1 cellular context compared by ENCODE assay signal in the genomic region with DNA sequence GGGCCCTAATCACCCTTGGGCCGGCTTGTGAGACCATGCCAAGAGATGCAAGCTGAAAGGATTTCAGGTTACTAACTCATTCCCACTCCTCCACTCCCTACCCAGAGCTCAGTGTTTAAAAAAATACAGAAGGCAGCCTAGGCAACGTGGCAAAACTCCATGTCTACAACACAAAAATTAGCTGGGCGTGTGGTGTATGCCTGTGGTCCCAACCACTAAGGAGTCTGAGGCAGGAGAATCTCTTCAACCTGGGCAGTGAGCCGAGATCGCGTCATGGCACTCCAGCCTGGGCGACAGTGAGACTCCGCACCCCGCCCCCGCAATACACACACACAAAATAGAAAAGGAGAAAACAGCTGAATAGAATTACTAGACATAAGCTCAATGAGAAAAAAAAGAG.
TF ChIP-seq lines count a peak whose summit lies in the region.

No MANE protein-coding gene starts in this region.

TF ChIP-seq in SK-N-SH treated with all-trans-retinoic acid at 6 μM for 48 hours, 23 proteins besides CTCF, POLR2A, EP300 and RAD21 (continued from another document):
- TF ChIP-seq, protein P1, sequence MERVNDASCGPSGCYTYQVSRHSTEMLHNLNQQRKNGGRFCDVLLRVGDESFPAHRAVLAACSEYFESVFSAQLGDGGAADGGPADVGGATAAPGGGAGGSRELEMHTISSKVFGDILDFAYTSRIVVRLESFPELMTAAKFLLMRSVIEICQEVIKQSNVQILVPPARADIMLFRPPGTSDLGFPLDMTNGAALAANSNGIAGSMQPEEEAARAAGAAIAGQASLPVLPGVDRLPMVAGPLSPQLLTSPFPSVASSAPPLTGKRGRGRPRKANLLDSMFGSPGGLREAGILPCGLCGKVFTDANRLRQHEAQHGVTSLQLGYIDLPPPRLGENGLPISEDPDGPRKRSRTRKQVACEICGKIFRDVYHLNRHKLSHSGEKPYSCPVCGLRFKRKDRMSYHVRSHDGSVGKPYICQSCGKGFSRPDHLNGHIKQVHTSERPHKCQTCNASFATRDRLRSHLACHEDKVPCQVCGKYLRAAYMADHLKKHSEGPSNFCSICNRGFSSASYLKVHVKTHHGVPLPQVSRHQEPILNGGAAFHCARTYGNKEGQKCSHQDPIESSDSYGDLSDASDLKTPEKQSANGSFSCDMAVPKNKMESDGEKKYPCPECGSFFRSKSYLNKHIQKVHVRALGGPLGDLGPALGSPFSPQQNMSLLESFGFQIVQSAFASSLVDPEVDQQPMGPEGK (CRISPR knock-in tag; IDR thresholded peaks at IDR 0.05; ENCODE audit: borderline replicate concordance): no peak
- TF ChIP-seq ZC3H10 (CRISPR knock-in tag; IDR thresholded peaks at IDR 0.05): no peak
- TF ChIP-seq, protein P2, sequence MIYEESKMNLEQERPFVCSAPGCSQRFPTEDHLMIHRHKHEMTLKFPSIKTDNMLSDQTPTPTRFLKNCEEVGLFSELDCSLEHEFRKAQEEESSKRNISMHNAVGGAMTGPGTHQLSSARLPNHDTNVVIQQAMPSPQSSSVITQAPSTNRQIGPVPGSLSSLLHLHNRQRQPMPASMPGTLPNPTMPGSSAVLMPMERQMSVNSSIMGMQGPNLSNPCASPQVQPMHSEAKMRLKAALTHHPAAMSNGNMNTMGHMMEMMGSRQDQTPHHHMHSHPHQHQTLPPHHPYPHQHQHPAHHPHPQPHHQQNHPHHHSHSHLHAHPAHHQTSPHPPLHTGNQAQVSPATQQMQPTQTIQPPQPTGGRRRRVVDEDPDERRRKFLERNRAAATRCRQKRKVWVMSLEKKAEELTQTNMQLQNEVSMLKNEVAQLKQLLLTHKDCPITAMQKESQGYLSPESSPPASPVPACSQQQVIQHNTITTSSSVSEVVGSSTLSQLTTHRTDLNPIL (CRISPR knock-in tag; IDR thresholded peaks at IDR 0.05; ENCODE audit: low read depth): no peak
- TF ChIP-seq OSR1 (CRISPR knock-in tag; IDR thresholded peaks at IDR 0.05): no peak
- TF ChIP-seq, protein P3, sequence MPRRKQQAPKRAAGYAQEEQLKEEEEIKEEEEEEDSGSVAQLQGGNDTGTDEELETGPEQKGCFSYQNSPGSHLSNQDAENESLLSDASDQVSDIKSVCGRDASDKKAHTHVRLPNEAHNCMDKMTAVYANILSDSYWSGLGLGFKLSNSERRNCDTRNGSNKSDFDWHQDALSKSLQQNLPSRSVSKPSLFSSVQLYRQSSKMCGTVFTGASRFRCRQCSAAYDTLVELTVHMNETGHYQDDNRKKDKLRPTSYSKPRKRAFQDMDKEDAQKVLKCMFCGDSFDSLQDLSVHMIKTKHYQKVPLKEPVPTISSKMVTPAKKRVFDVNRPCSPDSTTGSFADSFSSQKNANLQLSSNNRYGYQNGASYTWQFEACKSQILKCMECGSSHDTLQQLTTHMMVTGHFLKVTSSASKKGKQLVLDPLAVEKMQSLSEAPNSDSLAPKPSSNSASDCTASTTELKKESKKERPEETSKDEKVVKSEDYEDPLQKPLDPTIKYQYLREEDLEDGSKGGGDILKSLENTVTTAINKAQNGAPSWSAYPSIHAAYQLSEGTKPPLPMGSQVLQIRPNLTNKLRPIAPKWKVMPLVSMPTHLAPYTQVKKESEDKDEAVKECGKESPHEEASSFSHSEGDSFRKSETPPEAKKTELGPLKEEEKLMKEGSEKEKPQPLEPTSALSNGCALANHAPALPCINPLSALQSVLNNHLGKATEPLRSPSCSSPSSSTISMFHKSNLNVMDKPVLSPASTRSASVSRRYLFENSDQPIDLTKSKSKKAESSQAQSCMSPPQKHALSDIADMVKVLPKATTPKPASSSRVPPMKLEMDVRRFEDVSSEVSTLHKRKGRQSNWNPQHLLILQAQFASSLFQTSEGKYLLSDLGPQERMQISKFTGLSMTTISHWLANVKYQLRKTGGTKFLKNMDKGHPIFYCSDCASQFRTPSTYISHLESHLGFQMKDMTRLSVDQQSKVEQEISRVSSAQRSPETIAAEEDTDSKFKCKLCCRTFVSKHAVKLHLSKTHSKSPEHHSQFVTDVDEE (CRISPR knock-in tag; IDR thresholded peaks at IDR 0.05): no peak
- TF ChIP-seq SNAI2 (CRISPR knock-in tag; IDR thresholded peaks at IDR 0.05): no peak
- no peak for TF ChIP-seq ISL1 (CRISPR knock-in tag; IDR thresholded peaks at IDR 0.05)
- no peak for TF ChIP-seq ZFP30 (CRISPR knock-in tag; IDR thresholded peaks at IDR 0.05)
